ENCODE assay signal across 28 cellular contexts in the genomic region with DNA sequence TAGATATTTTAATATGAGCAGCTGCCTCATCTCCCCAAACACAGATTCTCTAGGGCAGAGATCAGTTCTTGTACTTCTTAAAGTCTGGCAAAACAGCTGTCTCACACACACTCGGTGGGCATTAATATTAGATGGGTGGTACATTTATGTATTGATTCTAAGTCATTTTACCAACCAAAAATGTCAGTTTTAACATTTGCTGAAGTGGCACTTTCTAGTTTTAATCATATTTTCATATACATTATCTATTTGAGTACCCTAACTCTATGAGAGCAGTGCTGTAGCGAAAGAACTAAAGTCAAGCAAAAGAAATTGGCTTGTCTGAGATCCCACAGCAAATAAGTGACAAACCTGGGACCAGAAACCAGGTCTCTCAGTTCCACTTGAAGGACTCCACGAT.
"Had no signal": no experiment of that assay in that cellular context is flagged by ENCODE, and none has a peak within 500 bp of the region (broad histone marks: within the 10 kb centered on the region; RNA-seq: fewer than 3 reads in every experiment).

No MANE protein-coding gene starts in this region.

- H3K4me1 ChIP-seq: colonic mucosa had no signal

- FAIRE-seq: colon, endometrium, endothelial cell of umbilical vein, frontal cortex had no signal

- H3K9me3 ChIP-seq: colonic mucosa, esophagus muscularis mucosa, esophagus squamous epithelium, gastrocnemius medialis, gastroesophageal sphincter, heart left ventricle, heart right ventricle had no signal

- H3K27me3 ChIP-seq: colonic mucosa, dorsolateral prefrontal cortex, esophagus muscularis mucosa, esophagus squamous epithelium, foreskin keratinocyte, gastrocnemius medialis, gastroesophageal sphincter, heart left ventricle, heart right ventricle had no signal

- H3K4me3 ChIP-seq: colonic mucosa, coronary artery, dorsolateral prefrontal cortex, esophagus muscularis mucosa, esophagus squamous epithelium, gastrocnemius medialis, gastroesophageal sphincter, heart left ventricle, heart right ventricle had no signal

- DNase-seq: colonic mucosa; cortex of kidney; dermis blood vessel endothelial cell; dorsolateral prefrontal cortex; effector CD4-positive, alpha-beta T cell; effector CD8-positive, alpha-beta T cell; effector memory CD4-positive, alpha-beta T cell; effector memory CD8-positive, alpha-beta T cell; endodermal cell; erythroblast; esophagus squamous epithelium; foreskin fibroblast; foreskin keratinocyte; foreskin melanocyte; gastrocnemius medialis; glutamatergic neuron; head of caudate nucleus; heart left ventricle; heart right ventricle had no signal

- ATAC-seq: effector memory CD8-positive, alpha-beta T cell; esophagus mucosa; foreskin keratinocyte; gastrocnemius medialis; gastroesophageal sphincter; heart left ventricle; heart right ventricle had no signal

- H3K36me3 ChIP-seq: colonic mucosa, esophagus muscularis mucosa, gastrocnemius medialis, gastroesophageal sphincter, heart left ventricle, heart right ventricle had no signal

- H3K27ac ChIP-seq: colonic mucosa, coronary artery, dorsolateral prefrontal cortex, epithelial cell of prostate, esophagus muscularis mucosa, esophagus squamous epithelium, foreskin keratinocyte, gastrocnemius medialis, gastroesophageal sphincter, heart left ventricle, heart right ventricle had no signal
